In genomic region chr7:158432369-158433270, GRCh38 we compare ENCODE assay signal across 1 cellular context.
TF ChIP-seq lines count a peak whose summit lies in the region.

No MANE protein-coding gene starts in this region.

TF ChIP-seq in K562, 482 proteins besides CTCF, POLR2A, EP300 and RAD21 (continued from another document):
- no peak for TF ChIP-seq SP2 (IDR thresholded peaks at IDR 0.05; ENCODE audit: extremely low read depth, low read depth, low read length, poor library complexity, severe bottlenecking)
- TF ChIP-seq E2F4 (CRISPR knock-in tag; IDR thresholded peaks at IDR 0.05; ENCODE audit: low read depth): no peak
- no peak for TF ChIP-seq RBFOX2 (IDR thresholded peaks at IDR 0.05; ENCODE audit: low read depth, low read length)
- no peak for TF ChIP-seq ZNF197 (CRISPR knock-in tag; IDR thresholded peaks at IDR 0.05; ENCODE audit: low read depth)
- no peak for TF ChIP-seq CCAR2 (IDR thresholded peaks at IDR 0.05; ENCODE audit: low read depth, low read length)
- TF ChIP-seq ELK3 (CRISPR knock-in tag; IDR thresholded peaks at IDR 0.05): no peak
- TF ChIP-seq ZFP30 (CRISPR knock-in tag; IDR thresholded peaks at IDR 0.05; ENCODE audit: borderline replicate concordance): no peak
- TF ChIP-seq SMARCA4 (IDR thresholded peaks at IDR 0.05): no peak
- TF ChIP-seq BRF1 (IDR thresholded peaks at IDR 0.05; ENCODE audit: borderline replicate concordance, extremely low read depth, insufficient read length): no peak
- TF ChIP-seq FUS (optimal IDR thresholded peaks at IDR 0.05; ENCODE audit: low read depth, low read length): no peak
